ENCODE assay signal across 11 cellular contexts in the genomic region with DNA sequence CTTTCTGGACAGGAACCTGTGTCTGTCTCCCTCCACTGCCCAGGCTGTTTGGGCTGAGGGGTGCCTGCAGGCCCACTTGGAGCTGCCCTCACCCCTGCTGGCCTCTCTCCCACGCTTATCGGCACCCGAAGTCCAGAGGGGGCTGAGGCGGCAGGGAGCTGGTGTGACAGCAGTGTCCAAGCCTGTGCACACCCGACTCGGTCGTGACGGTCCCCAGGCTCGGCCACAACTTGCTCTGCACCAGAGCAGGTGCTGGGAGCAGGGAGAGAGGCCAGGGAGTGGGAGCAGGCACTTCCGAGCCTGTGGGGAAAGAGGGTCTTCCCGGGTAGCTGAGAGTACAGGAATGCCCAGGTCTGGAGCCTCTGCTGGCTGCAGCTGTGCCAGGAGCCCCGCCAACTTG.
"Had no signal": no experiment of that assay in that cellular context is flagged by ENCODE, and none has a peak within 500 bp of the region (broad histone marks: within the 10 kb centered on the region; RNA-seq: fewer than 3 reads in every experiment).

No MANE protein-coding gene starts in this region.

- H3K4me3 Mint-ChIP-seq: GM23338, H9, HFFc6 had no signal

- H3K36me3 ChIP-seq: HAP-1 had no signal

- H3K9me3 Mint-ChIP-seq: HFFc6 had no signal

- FAIRE-seq: H1, H54 had no signal

- H3K4me1 ChIP-seq: HAP-1 had no signal

- ATAC-seq: GM23338, HCT116 had no signal

- H3K4me3 ChIP-seq: GM23248, GM23338, HAP-1 had no signal

- H3K27ac ChIP-seq: GM23248 had no signal

- H3K27ac Mint-ChIP-seq: GM23338, HFFc6 had no signal

- H3K4me2 ChIP-seq: GM23338 had no signal

- H3K9ac ChIP-seq: GM23248 had no signal

- H2AFZ ChIP-seq: GM23248, GM23338 had no signal

- H3K9me3 ChIP-seq: HAP-1 had no signal

- DNase-seq: GM23248, GOT3, H7, H9, HCEC 1CT, HFFc6 had no signal
